In genomic region chr13:87376081-87376480, GRCh38 we compare ENCODE assay signal across 18 cellular contexts.
DNase-seq lines count a peak whose midpoint lies in the region; ATAC-seq, FAIRE-seq and TF ChIP-seq lines count a peak whose summit lies in the region.
"Had no signal": no experiment of that assay in that cellular context is flagged by ENCODE, and none has a peak within 500 bp of the region (broad histone marks: within the 10 kb centered on the region; RNA-seq: fewer than 3 reads in every experiment).

No MANE protein-coding gene starts in this region.

- no peaks in the 10 kb centered on the region for H3K27me3 Mint-ChIP-seq in MCF 10A (ENCODE audit: insufficient read depth, unreplicated experiment)
- H3K27me3 Mint-ChIP-seq: B cell; CD4-positive, alpha-beta T cell had no signal

- no peaks in the 10 kb centered on the region for H3K4me1 Mint-ChIP-seq in MCF 10A (ENCODE audit: insufficient read depth, unreplicated experiment)
- H3K4me1 Mint-ChIP-seq: B cell had no signal

- no peaks in the 10 kb centered on the region for H4K20me1 ChIP-seq in mammary epithelial cell (ENCODE audit: insufficient read depth, low read length)

- BruUV-seq in mammary epithelial cell (replicated peaks; lab: Mats Ljungman, UMichigan) = no TSS peak
- BruUV-seq in MCF 10A (replicated peaks; lab: Mats Ljungman, UMichigan) = no TSS peak

- H3K9me3 Mint-ChIP-seq in MCF 10A (ENCODE audit: unreplicated experiment) = peaks cover 7% of the 10 kb centered on the region

- ATAC-seq in RWPE2 (ENCODE audit: low read depth) (0 out of 3 replicates have a peak, but pooled peaks have one; percentile 35), GM21360 (IDR thresholded peaks at IDR 0.05; ENCODE audit: unreplicated experiment) (no peak), pancreas (no peak)
- ATAC-seq: PC-3, Right ventricle myocardium inferior had no signal

- no peak overlapping the region for H3K27ac ChIP-seq in mammary epithelial cell (ENCODE audit: insufficient read depth, low read depth, low read length)
- no peak overlapping the region for H3K27ac ChIP-seq in RWPE2 (ENCODE audit: poor library complexity, severe bottlenecking)
- no peak overlapping the region for H3K27ac ChIP-seq in pancreas
- H3K27ac ChIP-seq: SK-N-MC had no signal

- no peak overlapping the region for H3K27ac Mint-ChIP-seq in MCF 10A (ENCODE audit: low read depth, unreplicated experiment)
- H3K27ac Mint-ChIP-seq: B cell; CD4-positive, alpha-beta T cell had no signal

- H3K9ac ChIP-seq in mammary epithelial cell (ENCODE audit: insufficient read depth, low read length) = no peak overlapping the region

- no peak overlapping the region for H2AFZ ChIP-seq in mammary epithelial cell (ENCODE audit: low read depth, low read length)

- 43% methylated on average over 1 of the region's 1 CpG for WGBS in mammary epithelial cell (ENCODE audit: low coverage, missing lambda C conversion rate)
- 64 to 66% methylated on average over 1 of the region's 1 CpG for WGBS in pancreas, 2 donors

- POLR2A ChIA-PET in MCF 10A (lab: Yijun Ruan, JAX) = no interaction called here

- H3K4me1 ChIP-seq in mammary epithelial cell (ENCODE audit: insufficient read depth, low read length) = no peaks in the 10 kb centered on the region
- no peaks in the 10 kb centered on the region for H3K4me1 ChIP-seq in RWPE2 (ENCODE audit: insufficient read depth, poor library complexity, severe bottlenecking)
- H3K4me1 ChIP-seq in pancreas = no peaks in the 10 kb centered on the region

- H3K36me3 ChIP-seq in mammary epithelial cell (ENCODE audit: insufficient read depth, low read length) (no peaks in the 10 kb centered on the region), RWPE2 (ENCODE audit: low read depth) (no peaks in the 10 kb centered on the region), pancreas (no peaks in the 10 kb centered on the region)

- no peak overlapping the region for H3K4me3 Mint-ChIP-seq in MCF 10A (ENCODE audit: unreplicated experiment)
- H3K4me3 Mint-ChIP-seq: B cell; CD4-positive, alpha-beta T cell had no signal

- H3K27me3 ChIP-seq in mammary epithelial cell (ENCODE audit: insufficient read depth, low read length) (no peaks in the 10 kb centered on the region), RWPE2 (ENCODE audit: insufficient read depth, poor library complexity, severe bottlenecking) (no peaks in the 10 kb centered on the region), pancreas (no peaks in the 10 kb centered on the region)

- H3K4me3 ChIP-seq in mammary epithelial cell (replicated peaks in 1 of 3; ENCODE audit: insufficient read depth in 1 of 3, low read depth in 2 of 3, low read length in 3 of 3) (no peak overlapping the region), RWPE2 (ENCODE audit: severe bottlenecking) (no peak overlapping the region), pancreas (no peak overlapping the region)
- H3K4me3 ChIP-seq: SK-N-MC had no signal

- no peaks in the 10 kb centered on the region for H3K79me2 ChIP-seq in mammary epithelial cell (ENCODE audit: insufficient read depth, low read length)

- in situ Hi-C loops in mammary epithelial cell (cut with MboI; ENCODE audit: low sequenced_read_pairs in 2 of 2) = no loop called here

- H3K9me3 ChIP-seq in mammary epithelial cell (replicated peaks; ENCODE audit: insufficient read depth, low read length) = no peaks in the 10 kb centered on the region
- no peaks in the 10 kb centered on the region for H3K9me3 ChIP-seq in RWPE2 (ENCODE audit: severe bottlenecking)
- no peaks in the 10 kb centered on the region for H3K9me3 ChIP-seq in pancreas

- DNase-seq in mammary epithelial cell = peak; percentile 1
- no peak for DNase-seq in MCF 10A (ENCODE audit: unreplicated experiment)
- DNase-seq in RWPE2 (ENCODE audit: low spot score) = no peak
- peak; percentile 11 for DNase-seq in iris pigment epithelial cell (ENCODE audit: low read depth)
- DNase-seq in NCI-H524 treated with DMSO at 0.1 percent for 48 hours (lab: John Stamatoyannopoulos, UW) = no peak
- no peak for DNase-seq in NCI-H2196 treated with DMSO at 0.1 percent for 48 hours (lab: John Stamatoyannopoulos, UW; ENCODE audit: unreplicated experiment)
- DNase-seq in pancreas = no peak
- DNase-seq: CD4-positive, alpha-beta T cell; IMR-90; Kasumi-1; NCI-H1436 treated with DMSO at 0.1 percent for 48 hours; NCI-H2081 treated with DMSO at 0.1 percent for 48 hours; NCI-H748 treated with DMSO at 0.1 percent for 48 hours; PC-3 had no signal

- no peak for FAIRE-seq in pancreas (lab: Jason Lieb, UNC)

- TF ChIP-seq CTCF in mammary epithelial cell (conservative IDR thresholded peaks at IDR 0.05 in 1 of 2, IDR thresholded peaks at IDR 0.05 in 1 of 2; ENCODE audit: extremely low read depth in 1 of 2, insufficient read depth in 1 of 2, low read depth in 1 of 2, low read length in 2 of 2) (no peak), MCF 10A (IDR thresholded peaks at IDR 0.05; ENCODE audit: unreplicated experiment) (no peak), RWPE2 (IDR thresholded peaks at IDR 0.05; ENCODE audit: poor library complexity, severe bottlenecking) (no peak), pancreas (IDR thresholded peaks at IDR 0.05) (no peak)

- no peak overlapping the region for H3K4me2 ChIP-seq in mammary epithelial cell (ENCODE audit: insufficient read depth, low read depth, low read length)

- H3K36me3 Mint-ChIP-seq in MCF 10A (ENCODE audit: insufficient read depth, unreplicated experiment) = peaks cover 7% of the 10 kb centered on the region

- dilution Hi-C loops in mammary epithelial cell (cut with HindIII; ENCODE audit: low sequenced_read_pairs) = no loop called here

- CTCF ChIA-PET in mammary epithelial cell (lab: Charles Lee; ENCODE audit: low non-redundant PET) (no interaction called here), MCF 10A (lab: Yijun Ruan, JAX) (no interaction called here)

- intact Hi-C loops in mammary epithelial cell (cut with micrococcal nuclease) = no loop called here
- intact Hi-C loops in MCF 10A (cut with micrococcal nuclease) = no loop called here
- intact Hi-C loops in pancreas (cut with DNase I) = no loop called here

Comparison
In these comparisons a context has a peak if more than half of its experiments do, and no peak if none do; other contexts are left out.
1. DNase-seq: peak in mammary epithelial cell (single experiment) and iris pigment epithelial cell (single experiment); none in MCF 10A (single experiment), RWPE2 (single experiment), NCI-H524 treated with DMSO at 0.1 percent for 48 hours (single experiment), NCI-H2196 treated with DMSO at 0.1 percent for 48 hours (single experiment) and pancreas (0 of 6).